In genomic region chr17:46266656-46267544, GRCh38 we compare ENCODE assay signal across 8 cellular contexts. TPM values are rescaled to one million over a fixed set of nuclear protein-coding genes. Genes with fewer than 3 reads are reported as not detected.
DNase-seq lines count a peak whose midpoint lies in the region; ATAC-seq and FAIRE-seq lines count a peak whose summit lies in the region.

No MANE protein-coding gene starts in this region.

- peak overlapping the region; percentile 89 to 100 (median 94) for H3K4me3 Mint-ChIP-seq in IgD-negative memory B cell
- H3K4me3 Mint-ChIP-seq in activated T-helper 17 cell treated with anti-CD3 and anti-CD28 coated beads, Interleukin-2, amount 50 U/mL, for 72 hours = peak overlapping the region; percentile 97
- peak overlapping the region; percentile 97 for H3K4me3 Mint-ChIP-seq in natural killer cell treated with Interleukin-12 subunit alpha and Interleukin-12 subunit beta and Interleukin-15 and Interleukin-18, amount 100 ng/mL, for 72 hours

- ATAC-seq in GM21576 (IDR thresholded peaks at IDR 0.05; ENCODE audit: unreplicated experiment) = peak; percentile 77
- peak; percentile 89 for ATAC-seq in activated T-helper 17 cell treated with anti-CD3 and anti-CD28 coated beads, Interleukin-2, amount 50 U/mL, for 72 hours (replicated peaks)
- ATAC-seq in natural killer cell treated with Interleukin-12 subunit alpha and Interleukin-12 subunit beta and Interleukin-15 and Interleukin-18, amount 100 ng/mL, for 72 hours = peak; percentile 96 to 99

- peak overlapping the region; percentile 83 to 92 (median 88) for H3K27ac Mint-ChIP-seq in IgD-negative memory B cell
- H3K27ac Mint-ChIP-seq in activated T-helper 17 cell treated with anti-CD3 and anti-CD28 coated beads, Interleukin-2, amount 50 U/mL, for 72 hours = peak overlapping the region; percentile 78
- peak overlapping the region; percentile 79 to 85 for H3K27ac Mint-ChIP-seq in natural killer cell treated with Interleukin-12 subunit alpha and Interleukin-12 subunit beta and Interleukin-15 and Interleukin-18, amount 100 ng/mL, for 72 hours

- H3K27me3 Mint-ChIP-seq in IgD-negative memory B cell = no peaks in the 10 kb centered on the region
- H3K27me3 Mint-ChIP-seq in activated T-helper 17 cell treated with anti-CD3 and anti-CD28 coated beads, Interleukin-2, amount 50 U/mL, for 72 hours = peaks cover 3% of the 10 kb centered on the region
- H3K27me3 Mint-ChIP-seq in natural killer cell treated with Interleukin-12 subunit alpha and Interleukin-12 subunit beta and Interleukin-15 and Interleukin-18, amount 100 ng/mL, for 72 hours = no peaks in the 10 kb centered on the region

- no peak for FAIRE-seq in RCC 7860 (lab: Jason Lieb, UNC)

- DNase-seq in DMS79 (lab: John Stamatoyannopoulos, UW) (peak; percentile 42), RCC 7860 (ENCODE audit: low spot score) (peak; percentile 62), fibroblast of peridontal ligament (ENCODE audit: extremely low read depth) (peak; percentile 78)
- peak; percentile 92 for DNase-seq in natural killer cell treated with Interleukin-12 subunit alpha and Interleukin-12 subunit beta and Interleukin-15 and Interleukin-18, amount 100 ng/mL, for 72 hours (ENCODE audit: low spot score)
- peak; percentile 35 to 84 (median 74) for DNase-seq in stimulated activated naive CD4-positive, alpha-beta T cell (lab: John Stamatoyannopoulos, UW)

- H3K4me1 Mint-ChIP-seq in IgD-negative memory B cell = peaks cover 10 to 16% (median 11%) of the 10 kb centered on the region in 3 donors
- H3K4me1 Mint-ChIP-seq in activated T-helper 17 cell treated with anti-CD3 and anti-CD28 coated beads, Interleukin-2, amount 50 U/mL, for 72 hours = peaks cover 31% of the 10 kb centered on the region
- peaks cover 23 to 29% of the 10 kb centered on the region in 2 donors for H3K4me1 Mint-ChIP-seq in natural killer cell treated with Interleukin-12 subunit alpha and Interleukin-12 subunit beta and Interleukin-15 and Interleukin-18, amount 100 ng/mL, for 72 hours (ENCODE audit: low read depth in 2 of 2)

- peaks cover 2% of the 10 kb centered on the region for H3K36me3 Mint-ChIP-seq in IgD-negative memory B cell
- H3K36me3 Mint-ChIP-seq in activated T-helper 17 cell treated with anti-CD3 and anti-CD28 coated beads, Interleukin-2, amount 50 U/mL, for 72 hours (ENCODE audit: low read depth) = no peaks in the 10 kb centered on the region
- no peaks in the 10 kb centered on the region for H3K36me3 Mint-ChIP-seq in natural killer cell treated with Interleukin-12 subunit alpha and Interleukin-12 subunit beta and Interleukin-15 and Interleukin-18, amount 100 ng/mL, for 72 hours

- H3K9me3 Mint-ChIP-seq in IgD-negative memory B cell = no peaks in the 10 kb centered on the region
- H3K9me3 Mint-ChIP-seq in activated T-helper 17 cell treated with anti-CD3 and anti-CD28 coated beads, Interleukin-2, amount 50 U/mL, for 72 hours = no peaks in the 10 kb centered on the region
- no peaks in the 10 kb centered on the region for H3K9me3 Mint-ChIP-seq in natural killer cell treated with Interleukin-12 subunit alpha and Interleukin-12 subunit beta and Interleukin-15 and Interleukin-18, amount 100 ng/mL, for 72 hours

RNA-seq across cellular contexts. Expression of gene LRRC37A, which starts 28.0 kb away (rescaled TPM):
- 1.3 TPM for polyA plus RNA-seq in IgD-negative memory B cell
- total RNA-seq in activated T-helper 17 cell treated with anti-CD3 and anti-CD28 coated beads, Interleukin-2, amount 50 U/mL, for 72 hours = 1 to 10 TPM; 1.8 to 3.7 TPM
- 1 to 10 TPM; 1.9 to 2.2 TPM for total RNA-seq in natural killer cell treated with Interleukin-12 subunit alpha and Interleukin-12 subunit beta and Interleukin-15 and Interleukin-18, amount 100 ng/mL, for 72 hours

Comparison
In these comparisons a context has a peak if more than half of its experiments do, and no peak if none do; other contexts are left out.
1. Peak in every context shown above with its lines: DNase-seq and ATAC-seq.
2. DNase-seq: peak in every context shown above with its lines; median percentile 92 in natural killer cell treated with Interleukin-12 subunit alpha and Interleukin-12 subunit beta and Interleukin-15 and Interleukin-18, amount 100 ng/mL, for 72 hours; 78 in fibroblast of peridontal ligament; 74 in stimulated activated naive CD4-positive, alpha-beta T cell; 62 in RCC 7860; 42 in DMS79.